ENCODE assay signal across 16 cellular contexts in the genomic region with DNA sequence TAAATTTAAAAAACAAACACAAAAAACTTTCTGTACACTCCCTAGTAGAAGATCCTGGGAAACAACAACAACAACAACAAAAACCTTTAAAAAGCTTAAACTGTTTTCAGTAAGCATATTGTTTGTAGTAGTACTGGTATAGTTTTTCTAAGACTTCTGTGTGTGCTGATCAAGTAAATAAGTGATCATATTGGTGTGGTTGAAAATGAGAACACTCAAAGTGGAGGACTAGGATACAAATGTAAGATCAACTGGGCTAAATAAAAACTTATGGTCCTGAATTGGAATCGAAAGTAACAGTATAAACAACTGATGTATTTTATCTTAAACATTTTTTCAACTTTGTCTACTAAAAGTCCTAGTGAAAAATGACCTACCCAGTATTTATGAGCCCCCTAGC.
"Had no signal": no experiment of that assay in that cellular context is flagged by ENCODE, and none has a peak within 500 bp of the region (broad histone marks: within the 10 kb centered on the region; RNA-seq: fewer than 3 reads in every experiment).

No MANE protein-coding gene starts in this region.

- H3K36me3 ChIP-seq: brain microvascular endothelial cell, sigmoid colon, stomach, thoracic aorta had no signal

- H3K4me3 ChIP-seq: psoas muscle, sigmoid colon, stomach, thoracic aorta had no signal

- DNase-seq: activated CD4-positive, alpha-beta T cell treated with anti-CD3 and anti-CD28 coated beads, Interleukin-2, amount 50 U/mL, for 48 hours; activated effector memory CD4-positive, alpha-beta T cell treated with anti-CD3 and anti-CD28 coated beads, Interleukin-2, amount 50 U/mL, for 16 hours; brain microvascular endothelial cell; cerebellar nuclear complex; hippocampal formation; left ventricle myocardium superior; mesendoderm; nephron progenitor cell; psoas muscle; sigmoid colon; stimulated activated CD4-positive, alpha-beta T cell treated with anti-CD3 and anti-CD28 coated beads, Interleukin-2, amount 100 ng/mL, for 24 hours; stomach; T-helper 17 cell had no signal

- H3K27me3 ChIP-seq: brain microvascular endothelial cell, sigmoid colon, stomach had no signal

- H3K4me3 Mint-ChIP-seq: nephron progenitor cell, T-helper 17 cell, WTC11 had no signal

- H3K4me1 ChIP-seq: sigmoid colon, stomach had no signal

- ATAC-seq: activated naive CD4-positive, alpha-beta T cell treated with anti-CD3 and anti-CD28 coated beads, Interleukin-2, amount 50 U/mL, for 72 hours; left ventricle myocardium superior; psoas muscle; T-helper 17 cell; WTC11 had no signal

- H3K27ac Mint-ChIP-seq: activated naive CD4-positive, alpha-beta T cell treated with anti-CD3 and anti-CD28 coated beads, Interleukin-2, amount 50 U/mL, for 72 hours; nephron progenitor cell; T-helper 17 cell; WTC11 had no signal

- H3K27me3 Mint-ChIP-seq: T-helper 17 cell had no signal

- H3K27ac ChIP-seq: brain microvascular endothelial cell, psoas muscle, sigmoid colon, stomach, thoracic aorta had no signal
